In the genomic region with DNA sequence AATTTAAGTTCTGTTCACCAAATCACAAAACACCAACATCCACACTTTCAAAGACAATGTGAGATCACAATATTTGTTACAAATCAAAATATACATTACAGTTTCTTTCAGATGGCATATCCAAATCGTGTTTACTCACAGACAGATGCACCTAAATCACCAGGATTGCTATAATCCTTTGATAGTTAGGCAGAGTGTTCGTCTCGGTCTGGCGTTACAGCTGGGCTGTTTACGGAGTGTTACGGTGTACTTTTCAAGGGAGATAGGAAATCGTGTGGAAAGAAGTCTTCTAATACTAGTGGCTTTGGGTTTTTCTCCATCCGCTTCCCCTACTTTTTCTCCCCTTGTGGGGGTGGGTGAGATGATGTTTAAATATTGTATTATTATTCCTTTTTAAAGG, we compare ENCODE assay signal across 11 cellular contexts. TPM values are rescaled to one million over a fixed set of nuclear protein-coding genes. Genes with fewer than 3 reads are reported as not detected.
A peak's percentile ranks its signal among the peaks of the same experiment; 100 is the strongest.
DNase-seq lines count a peak whose midpoint lies in the region; ATAC-seq and TF ChIP-seq lines count a peak whose summit lies in the region.
"Had no signal": no experiment of that assay in that cellular context is flagged by ENCODE, and none has a peak within 500 bp of the region (broad histone marks: within the 10 kb centered on the region; RNA-seq: fewer than 3 reads in every experiment).

No MANE protein-coding gene starts in this region.

- H3K9ac ChIP-seq in colonic mucosa (ENCODE audit: low read depth in 2 of 2, low read length in 2 of 2) (no peak overlapping the region), neural progenitor cell (no peak overlapping the region)

- no peaks in the 10 kb centered on the region for H3K79me2 ChIP-seq in neural progenitor cell (ENCODE audit: low read depth)

- peak overlapping the region; percentile 83 for H3K4me2 ChIP-seq in neural progenitor cell

- H3K36me3 Mint-ChIP-seq in HFFc6 (ENCODE audit: low read depth) (peaks cover 68% of the 10 kb centered on the region), neural progenitor cell (no peaks in the 10 kb centered on the region)

- ATAC-seq in HG02970 (IDR thresholded peaks at IDR 0.05; ENCODE audit: low FRiP score, unreplicated experiment), result no peak
- no peak for ATAC-seq in HG02759 (IDR thresholded peaks at IDR 0.05; ENCODE audit: unreplicated experiment)

- H3K27ac ChIP-seq in colonic mucosa, result no peak overlapping the region
- no peak overlapping the region for H3K27ac ChIP-seq in neural progenitor cell

- H3K4me1 ChIP-seq in colonic mucosa (no peaks in the 10 kb centered on the region), neural progenitor cell (peaks cover 69% of the 10 kb centered on the region)

- H3K4me1 Mint-ChIP-seq in HFFc6 (ENCODE audit: low read depth) (peaks cover 34% of the 10 kb centered on the region), neural progenitor cell (peaks cover 59% of the 10 kb centered on the region)

- H4K20me1 ChIP-seq in neural progenitor cell (ENCODE audit: low read depth), result peaks cover 91% of the 10 kb centered on the region

- H3K36me3 ChIP-seq in colonic mucosa (no peaks in the 10 kb centered on the region), neural progenitor cell (no peaks in the 10 kb centered on the region)

- H3K27ac Mint-ChIP-seq in HFFc6, result peak overlapping the region; percentile 95
- H3K27ac Mint-ChIP-seq in neural progenitor cell, result no peak overlapping the region

- H3K27me3 Mint-ChIP-seq in HFFc6 (ENCODE audit: insufficient read depth) (peaks cover 15% of the 10 kb centered on the region), neural progenitor cell (ENCODE audit: insufficient read depth, low read depth) (peaks cover 72% of the 10 kb centered on the region)

- H3K4me3 ChIP-seq in AG10803 (ENCODE audit: low read length) (peak overlapping the region; percentile 87), colonic mucosa (peak overlapping the region; percentile 30), neural progenitor cell (peak overlapping the region; percentile 48)

- H2AFZ ChIP-seq in neural progenitor cell (replicated peaks), result no peak overlapping the region

- H3K27me3 ChIP-seq in colonic mucosa (peaks cover 21% of the 10 kb centered on the region), neural progenitor cell (peaks cover 86% of the 10 kb centered on the region)

- H3K9me3 ChIP-seq in colonic mucosa (no peaks in the 10 kb centered on the region), neural progenitor cell (ENCODE audit: low read depth) (no peaks in the 10 kb centered on the region)

- peaks cover 85% of the 10 kb centered on the region for H3F3A ChIP-seq in neural progenitor cell (ENCODE audit: low read depth)

- H3K4me3 Mint-ChIP-seq in HFFc6 (peak overlapping the region; percentile 92), neural progenitor cell (peak overlapping the region; percentile 83)

- H3K9me3 Mint-ChIP-seq in HFFc6, result peaks cover 8% of the 10 kb centered on the region
- H3K9me3 Mint-ChIP-seq in neural progenitor cell, result no peaks in the 10 kb centered on the region

- TF ChIP-seq CTCF in AG10803 (conservative IDR thresholded peaks at IDR 0.05; ENCODE audit: low read length), result no peak
- TF ChIP-seq CTCF in HFFc6 (IDR thresholded peaks at IDR 0.05), result no peak
- TF ChIP-seq CTCF in colonic mucosa (IDR thresholded peaks at IDR 0.05), result no peak
- no peak for TF ChIP-seq CTCF in neural progenitor cell (IDR thresholded peaks at IDR 0.05)

- DNase-seq in AG10803 (ENCODE audit: low read depth) (no peak), HFFc6 (no peak), colonic mucosa (no peak), neural progenitor cell (ENCODE audit: low spot score) (peak; percentile 55), NCI-H2081 (lab: John Stamatoyannopoulos, UW) (no peak), NCI-H526 treated with DMSO at 0.1 percent for 48 hours (lab: John Stamatoyannopoulos, UW) (no peak)
- DNase-seq: hippocampal formation, NCI-H2107 had no signal

- intact Hi-C loops in colonic mucosa (cut with DNase I), result no loop called here

RNA-seq across cellular contexts. Expression of gene MAB21L1, which starts 1.9 kb away (rescaled TPM):
- total RNA-seq in HFFc6 (2021; fragmentation: NEBNext Ultra II Directional; extraction: Animal tissue kit (Norgen Biotek cat#: 25700)), result 10 to 100 TPM; 40.1 to 49.0 (median 44.8) TPM
- total RNA-seq in colonic mucosa (under 1 TPM in 1 of 2 donors, not detected in 1; 0.37 TPM), neural progenitor cell (ENCODE audit: low replicate concordance) (not detected in 2 replicates)
- total RNA-seq: T-helper 2 cell treated with Interferon-gamma antibody and Interleukin-4, amounts not matched to agents 100 ng/mL and 5 ng/mL, for 36 hours had no signal

Comparison
In these comparisons a context has a peak if more than half of its experiments do, and no peak if none do; other contexts are left out.
1. H3K4me3 ChIP-seq: peak in every context shown above with its lines; median percentile 87 in AG10803; 48 in neural progenitor cell; 30 in colonic mucosa.
2. RNA of gene MAB21L1, which starts 1.9 kb away (total RNA-seq): 40.1 to 49.0 TPM in HFFc6; 0.37 TPM in colonic mucosa and not detected in neural progenitor cell; every median in the first group is over 10 times any median in the second.